In the genomic region with DNA sequence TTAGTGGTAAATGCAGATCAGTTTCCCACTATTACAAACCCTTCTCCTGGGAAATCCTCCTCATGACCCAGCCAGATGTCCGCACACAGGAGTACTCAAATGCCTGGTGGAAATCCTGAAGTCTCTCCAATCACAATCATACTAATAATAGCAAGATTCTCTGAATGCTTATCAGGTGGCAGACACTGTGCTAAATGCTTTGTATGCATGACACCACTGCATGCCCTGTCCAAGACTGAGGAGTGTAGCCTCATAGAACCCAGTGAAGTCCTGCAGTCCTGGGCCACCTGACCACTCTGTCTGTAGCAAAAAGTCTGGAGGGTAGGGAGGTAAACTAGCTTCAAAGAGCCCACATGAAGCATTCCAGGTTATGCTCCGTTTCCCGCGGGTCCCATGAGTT, we compare ENCODE assay signal across 18 cellular contexts.
"Had no signal": no experiment of that assay in that cellular context is flagged by ENCODE, and none has a peak within 500 bp of the region (broad histone marks: within the 10 kb centered on the region; RNA-seq: fewer than 3 reads in every experiment).

No MANE protein-coding gene starts in this region.

- ATAC-seq: natural killer cell, psoas muscle had no signal

- H3K27me3 ChIP-seq: dorsolateral prefrontal cortex, pancreas had no signal

- H3K36me3 ChIP-seq: pancreas had no signal

- H3K36me3 Mint-ChIP-seq: mesothelial cell of epicardium, natural killer cell had no signal

- H3K4me1 ChIP-seq: psoas muscle had no signal

- H3K27ac Mint-ChIP-seq: mesothelial cell of epicardium, natural killer cell had no signal

- H3K27me3 Mint-ChIP-seq: central memory CD8-positive, alpha-beta T cell had no signal

- H3K9me3 Mint-ChIP-seq: mesothelial cell of epicardium had no signal

- DNase-seq: cortex of kidney; dorsolateral prefrontal cortex; effector CD8-positive, alpha-beta T cell; foreskin melanocyte; head of caudate nucleus; natural killer cell; occipital lobe; pancreas; psoas muscle; retina; small intestine; stimulated activated CD4-positive, alpha-beta T cell treated with anti-CD3 and anti-CD28 coated beads, Interleukin-12 subunit alpha, Interleukin-12 subunit beta, amount 100 ng/mL, for 4 hours; stimulated activated CD4-positive, alpha-beta T cell treated with anti-CD3 and anti-CD28 coated beads, Interleukin-2, amount 100 ng/mL, for 48 hours; stimulated activated naive CD4-positive, alpha-beta T cell treated with Interleukin-2 at 50 U/mL for 16 hours; trophoblast cell had no signal

- H3K4me1 Mint-ChIP-seq: central memory CD8-positive, alpha-beta T cell; mesothelial cell of epicardium; natural killer cell had no signal

- H3K27ac ChIP-seq: dorsolateral prefrontal cortex, pancreas, psoas muscle had no signal

- H3K9me3 ChIP-seq: pancreas, psoas muscle had no signal

- H3K4me3 Mint-ChIP-seq: central memory CD8-positive, alpha-beta T cell; mesothelial cell of epicardium; natural killer cell had no signal

- FAIRE-seq: keratinocyte, pancreas, small intestine had no signal

- H3K4me3 ChIP-seq: dorsolateral prefrontal cortex, pancreas, psoas muscle had no signal
